ENCODE assay signal across 7 cellular contexts in the genomic region with DNA sequence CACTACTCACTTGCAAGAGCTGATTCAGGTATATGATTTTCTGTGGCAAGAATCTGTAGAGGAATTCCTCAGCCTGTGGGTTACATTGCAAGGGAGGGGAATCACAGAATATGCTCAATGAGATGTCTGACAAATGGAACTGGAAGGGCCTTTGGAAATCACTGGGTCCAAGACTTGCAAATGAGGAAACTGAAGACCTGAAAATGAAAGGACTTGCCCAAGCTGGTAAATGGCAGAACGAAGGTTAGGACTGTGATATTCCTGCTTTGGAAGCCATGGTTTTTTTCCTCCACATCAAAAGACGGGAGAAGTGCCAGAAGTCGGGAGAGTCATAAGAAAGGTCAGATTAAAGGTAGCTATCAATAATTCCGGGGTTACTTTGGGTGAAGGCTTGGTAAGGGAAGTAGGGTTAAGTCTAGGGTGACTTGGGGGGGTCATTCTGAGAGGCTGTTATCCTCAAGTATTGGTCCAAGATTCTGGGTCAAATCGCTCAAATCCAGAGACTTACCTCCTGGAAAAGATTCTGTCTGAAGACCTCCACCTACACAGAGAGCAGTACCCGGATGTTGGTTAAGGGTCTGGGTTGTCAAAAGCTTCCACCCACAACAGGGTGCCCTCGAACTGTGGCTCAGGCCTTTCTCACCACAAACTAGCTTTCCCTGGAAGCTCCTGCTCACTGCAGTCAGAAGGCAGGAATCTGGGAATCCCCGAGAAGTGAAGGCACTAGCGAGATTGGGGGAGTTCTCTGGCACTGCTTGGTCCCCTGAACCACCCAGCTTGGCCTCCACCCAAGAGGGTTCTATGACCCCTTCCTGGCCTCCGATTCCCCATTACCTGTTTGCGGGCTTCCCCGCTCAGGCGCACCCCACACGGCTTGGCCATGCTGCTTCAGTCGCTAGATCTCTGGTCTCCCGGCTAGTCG. TPM values are rescaled to one million over a fixed set of nuclear protein-coding genes. Genes with fewer than 3 reads are reported as not detected.
A peak's percentile ranks its signal among the peaks of the same experiment; 100 is the strongest.
DNase-seq lines count a peak whose midpoint lies in the region; ATAC-seq, FAIRE-seq and TF ChIP-seq lines count a peak whose summit lies in the region.

A gene with protein sequence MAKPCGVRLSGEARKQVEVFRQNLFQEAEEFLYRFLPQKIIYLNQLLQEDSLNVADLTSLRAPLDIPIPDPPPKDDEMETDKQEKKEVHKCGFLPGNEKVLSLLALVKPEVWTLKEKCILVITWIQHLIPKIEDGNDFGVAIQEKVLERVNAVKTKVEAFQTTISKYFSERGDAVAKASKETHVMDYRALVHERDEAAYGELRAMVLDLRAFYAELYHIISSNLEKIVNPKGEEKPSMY (minus strand): TSS at position 911 of the 922 bp plus-strand sequence. CDS start 29 bp downstream, at position 882.

- peaks cover 43% of the 10 kb centered on the region for H3K79me2 ChIP-seq in OCI-LY3 (ENCODE audit: low read length)

- peak within 1 kb of the TSS; percentile 99 for H3K4me3 Mint-ChIP-seq in mesothelial cell of epicardium

- no peak for TF ChIP-seq CTCF in OCI-LY3 (IDR thresholded peaks at IDR 0.05; ENCODE audit: low read depth, low read length)
- TF ChIP-seq CTCF in mesothelial cell of epicardium (IDR thresholded peaks at IDR 0.05; ENCODE audit: unreplicated experiment): no peak

- peak within 1 kb of the TSS; percentile 99 for H3K27ac Mint-ChIP-seq in mesothelial cell of epicardium

- no peak for ATAC-seq in HG03097 (IDR thresholded peaks at IDR 0.05; ENCODE audit: low FRiP score, unreplicated experiment)

- no peaks in the 10 kb centered on the region for H3K9me3 ChIP-seq in OCI-LY3 (ENCODE audit: insufficient read depth, low read length)
- H3K9me3 ChIP-seq in duodenal mucosa (ENCODE audit: control insufficient read depth in 1 of 2, low read length in 2 of 2): no peaks in the 10 kb centered on the region

- H3K9me3 Mint-ChIP-seq in mesothelial cell of epicardium: no peaks in the 10 kb centered on the region

- peak within 1 kb of the TSS; percentile 78 for H3K4me3 ChIP-seq in OCI-LY3 (ENCODE audit: low read length)
- H3K4me3 ChIP-seq in duodenal mucosa (ENCODE audit: low read depth in 1 of 2, low read length in 2 of 2): peak within 1 kb of the TSS; percentile 77 to 100

- H3K4me1 Mint-ChIP-seq in mesothelial cell of epicardium: peaks cover 41% of the 10 kb centered on the region

- H3K27ac ChIP-seq in OCI-LY3 (ENCODE audit: low read length) (peak within 1 kb of the TSS; percentile 89), duodenal mucosa (ENCODE audit: low read depth, low read length) (peak within 1 kb of the TSS; percentile 94)

- H3K4me2 ChIP-seq in OCI-LY3 (ENCODE audit: low read length): peak within 1 kb of the TSS; percentile 94

- no peak for DNase-seq in GM19239 (ENCODE audit: insufficient read length, low spot score)
- DNase-seq in mesothelial cell of epicardium (ENCODE audit: low spot score in 2 of 2, unreplicated experiment in 2 of 2): no peak
- no peak for DNase-seq in ureter (ENCODE audit: low spot score)
- no peak for DNase-seq in amygdala (lab: John Stamatoyannopoulos, UW)

- H4K20me1 ChIP-seq in OCI-LY3 (ENCODE audit: insufficient read depth, low read length): 0 out of 2 replicates have a peak, but pooled peaks cover 2% of the 10 kb centered on the region

- no peaks in the 10 kb centered on the region for H3K27me3 ChIP-seq in OCI-LY3 (ENCODE audit: low read depth, low read length)
- H3K27me3 ChIP-seq in duodenal mucosa (ENCODE audit: control insufficient read depth in 1 of 2, insufficient read depth in 2 of 2, low read length in 2 of 2): no peaks in the 10 kb centered on the region

- H3K4me1 ChIP-seq in OCI-LY3 (ENCODE audit: low read length) (peaks cover 24% of the 10 kb centered on the region), duodenal mucosa (ENCODE audit: control insufficient read depth in 1 of 2, insufficient read depth in 2 of 2, low read length in 2 of 2) (peaks cover 47 to 50% of the 10 kb centered on the region in 2 donors)

- H3K36me3 Mint-ChIP-seq in mesothelial cell of epicardium: peaks cover 13% of the 10 kb centered on the region

- no peak within 1 kb of the TSS for H2AFZ ChIP-seq in OCI-LY3 (ENCODE audit: low read depth, low read length)

- no peaks in the 10 kb centered on the region for H3K27me3 Mint-ChIP-seq in mesothelial cell of epicardium (ENCODE audit: low read depth)

- H3K36me3 ChIP-seq in OCI-LY3 (replicated peaks; ENCODE audit: low read depth, low read length): peaks cover 28% of the 10 kb centered on the region
- H3K36me3 ChIP-seq in duodenal mucosa (ENCODE audit: control insufficient read depth in 1 of 2, insufficient read depth in 2 of 2, low read length in 2 of 2): peaks cover 29 to 45% of the 10 kb centered on the region in 2 donors

- H3K9ac ChIP-seq in OCI-LY3 (ENCODE audit: low read length) (peak within 1 kb of the TSS; percentile 87), duodenal mucosa (ENCODE audit: low read depth in 1 of 2, low read length in 2 of 2) (peak within 1 kb of the TSS; percentile 94 to 95)

- FAIRE-seq in GM19239 (lab: Jason Lieb, UNC): peak; percentile 70

RNA-seq across cellular contexts. Expression of the gene that starts here (rescaled TPM):
- total RNA-seq in mesothelial cell of epicardium (143 to 149 TPM (median 148 TPM) in 3 replicates), ureter (213 TPM)
